8 cellular contexts compared by ENCODE assay signal in genomic region chr19:11814707-11815050, GRCh38. TPM values are rescaled to one million over a fixed set of nuclear protein-coding genes. Genes with fewer than 3 reads are reported as not detected.
DNase-seq lines count a peak whose midpoint lies in the region; ATAC-seq and TF ChIP-seq lines count a peak whose summit lies in the region.

No MANE protein-coding gene starts in this region.

- H2BK120ac ChIP-seq in trophoblast cell (ENCODE audit: insufficient read depth, low read length, poor library complexity): peak overlapping the region; percentile 95

- no peak overlapping the region for H3K23ac ChIP-seq in trophoblast cell (ENCODE audit: low read length)

- POLR2A ChIA-PET in activated CD4-positive, alpha-beta memory T cell treated with anti-CD3 and anti-CD28 coated beads, Interleukin-2, amount 10 ng/mL, durations not matched to agents 7 days and 5 days (lab: Charles Lee): interaction anchor here (0.8 to 2.3 kb wide), 5 partner anchors 14 to 518 kb away, joined by 3 to 7 read pairs (median 3); partner anchors contain the start of genes ZNF136 and ZNF563

- peak in 1 of 4 donors; percentile 41 for ATAC-seq in heart left ventricle
- no peak for ATAC-seq in HG03354 (IDR thresholded peaks at IDR 0.05; ENCODE audit: poor library complexity, severe bottlenecking, unreplicated experiment)

- H2AFZ ChIP-seq in trophoblast cell (ENCODE audit: insufficient read depth, low read length, poor library complexity): peak overlapping the region; percentile 99

- H3K18ac ChIP-seq in trophoblast cell (ENCODE audit: low read length): peak overlapping the region; percentile 98

- H3K14ac ChIP-seq in trophoblast cell (ENCODE audit: low read length): peak overlapping the region; percentile 94

- H3K4me2 ChIP-seq in trophoblast cell (ENCODE audit: low read length): peak overlapping the region; percentile 82

- H4K91ac ChIP-seq in trophoblast cell (ENCODE audit: low read depth, low read length): peak overlapping the region; percentile 88

- H3K9me3 ChIP-seq in heart left ventricle: no peaks in the 10 kb centered on the region
- H3K9me3 ChIP-seq in trophoblast cell (ENCODE audit: insufficient read depth, low read depth, low read length): peaks cover 2% of the 10 kb centered on the region

- H3K27me3 Mint-ChIP-seq in activated CD4-positive, alpha-beta memory T cell treated with anti-CD3 and anti-CD28 coated beads, Interleukin-2, amount 10 ng/mL, durations not matched to agents 7 days and 5 days: no peaks in the 10 kb centered on the region

- peak overlapping the region; percentile 90 for H2BK5ac ChIP-seq in trophoblast cell (ENCODE audit: low read depth, low read length, poor library complexity)

- WGBS in heart left ventricle, 4 donors: 15 to 26% (median 19%) methylated on average over 12 to 13 of the region's 13 CpGs
- WGBS in trophoblast cell (ENCODE audit: extremely low coverage, insufficient coverage, insufficient read length): no CpG with 5 or more reads among the region's 13 CpGs

- H3K9me3 Mint-ChIP-seq in activated CD4-positive, alpha-beta memory T cell treated with anti-CD3 and anti-CD28 coated beads, Interleukin-2, amount 10 ng/mL, durations not matched to agents 7 days and 5 days: peaks cover 31% of the 10 kb centered on the region

- H3K4me3 Mint-ChIP-seq in activated CD4-positive, alpha-beta memory T cell treated with anti-CD3 and anti-CD28 coated beads, Interleukin-2, amount 10 ng/mL, durations not matched to agents 7 days and 5 days: peak overlapping the region; percentile 78

- peak overlapping the region; percentile 93 for H3K4ac ChIP-seq in trophoblast cell (ENCODE audit: low read depth, low read length)

- CTCF ChIA-PET in activated CD4-positive, alpha-beta memory T cell treated with anti-CD3 and anti-CD28 coated beads, Interleukin-2, amount 10 ng/mL, durations not matched to agents 7 days and 5 days (lab: Charles Lee): interaction anchor here (1.7 to 3.1 kb wide), 2 partner anchors 17 to 109 kb away, joined by 8 to 14 read pairs; partner anchors contain the start of gene ZNF491

- H3K4me1 Mint-ChIP-seq in activated CD4-positive, alpha-beta memory T cell treated with anti-CD3 and anti-CD28 coated beads, Interleukin-2, amount 10 ng/mL, durations not matched to agents 7 days and 5 days: peaks cover 18% of the 10 kb centered on the region

- peaks cover 8% of the 10 kb centered on the region for H3K79me2 ChIP-seq in trophoblast cell (ENCODE audit: control insufficient read depth, insufficient read depth, low read length, poor library complexity)

- intact Hi-C loops in heart left ventricle (cut with DNase I): loop anchor here in 2 of 10 donors (1.0 to 2.0 kb wide), 2 partner anchors 16 kb away; partner anchors contain the start of gene ZNF491 (in 2 of the 2)

- peak overlapping the region; percentile 88 for H4K8ac ChIP-seq in trophoblast cell (ENCODE audit: low read depth, low read length)

- no peak for TF ChIP-seq POLR2A in heart left ventricle (IDR thresholded peaks at IDR 0.05)

- peaks cover 34% of the 10 kb centered on the region for H3K36me3 Mint-ChIP-seq in activated CD4-positive, alpha-beta memory T cell treated with anti-CD3 and anti-CD28 coated beads, Interleukin-2, amount 10 ng/mL, durations not matched to agents 7 days and 5 days (ENCODE audit: low read depth)

- H3K36me3 ChIP-seq in heart left ventricle (peaks cover 0 to 12% (median 0%) of the 10 kb centered on the region in 9 donors), trophoblast cell (ENCODE audit: control insufficient read depth in 1 of 2, insufficient read depth in 2 of 2, low read length in 2 of 2) (peaks cover 3 to 8% of the 10 kb centered on the region in 2 experiments)

- no peak overlapping the region for H2BK12ac ChIP-seq in trophoblast cell (ENCODE audit: low read length)

- peak; percentile 11 for DNase-seq in AG08395 (ENCODE audit: low spot score)
- no peak for DNase-seq in HFF-Myc (ENCODE audit: extremely low read depth, low read depth)
- DNase-seq in activated CD4-positive, alpha-beta memory T cell treated with anti-CD3 and anti-CD28 coated beads, Interleukin-2, amount 10 ng/mL, durations not matched to agents 7 days and 5 days: no peak
- DNase-seq in heart left ventricle: no peak
- DNase-seq in trophoblast cell: peak; percentile 64 to 74
- DNase-seq in UCSD-AML1 (lab: John Stamatoyannopoulos, UW; ENCODE audit: unreplicated experiment): no peak
- DNase-seq in activated effector memory CD4-positive, alpha-beta T cell treated with Interleukin-2 at 50 U/mL for 16 hours: no peak

- peak overlapping the region; percentile 68 for H3K9ac ChIP-seq in trophoblast cell (ENCODE audit: low read length)

- peak overlapping the region; percentile 66 for H2AK5ac ChIP-seq in trophoblast cell (ENCODE audit: low read length)

- H3K27ac Mint-ChIP-seq in activated CD4-positive, alpha-beta memory T cell treated with anti-CD3 and anti-CD28 coated beads, Interleukin-2, amount 10 ng/mL, durations not matched to agents 7 days and 5 days: no peak overlapping the region

- peak overlapping the region; percentile 43 to 97 (median 91) for H3K27ac ChIP-seq in heart left ventricle
- peak overlapping the region; percentile 85 for H3K27ac ChIP-seq in trophoblast cell (ENCODE audit: low read depth, low read length)

- H4K12ac ChIP-seq in trophoblast cell (ENCODE audit: low read depth, low read length): peak overlapping the region; percentile 80

- H3K4me1 ChIP-seq in heart left ventricle (peaks cover 0 to 21% (median 5%) of the 10 kb centered on the region in 12 donors), trophoblast cell (ENCODE audit: control insufficient read depth in 1 of 2, insufficient read depth in 2 of 2, low read length in 2 of 2) (peaks cover 4 to 5% of the 10 kb centered on the region in 2 experiments)

- peaks cover 9% of the 10 kb centered on the region for H3K79me1 ChIP-seq in trophoblast cell (ENCODE audit: low read length)

- H3K27me3 ChIP-seq in heart left ventricle (no peaks in the 10 kb centered on the region), trophoblast cell (ENCODE audit: insufficient read depth, low read length) (no peaks in the 10 kb centered on the region)

- H3K4me3 ChIP-seq in HFF-Myc (replicated peaks; ENCODE audit: low read depth, low read length) (peak overlapping the region; percentile 65), heart left ventricle (peak overlapping the region; percentile 63 to 99 (median 86)), trophoblast cell (ENCODE audit: low read depth, low read length) (peak overlapping the region; percentile 83)

- TF ChIP-seq CTCF in HFF-Myc (IDR thresholded peaks at IDR 0.05; ENCODE audit: low read depth, low read length, missing control alignments): no peak
- no peak for TF ChIP-seq CTCF in heart left ventricle (IDR thresholded peaks at IDR 0.05)

RNA-seq across cellular contexts. Expression of gene ZNF440, which starts 0.6 kb away (rescaled TPM):
- 10 to 100 TPM; 11.9 to 14.7 TPM for total RNA-seq in activated CD4-positive, alpha-beta memory T cell treated with anti-CD3 and anti-CD28 coated beads, Interleukin-2, amount 10 ng/mL, durations not matched to agents 7 days and 5 days
- total RNA-seq in heart left ventricle: 1 to 10 TPM; 2.5 to 6.6 (median 5.2) TPM
- 1 to 10 TPM; 2.9 to 5.0 TPM for polyA plus RNA-seq in heart left ventricle
- polyA plus RNA-seq in trophoblast cell (2013): 10.8 and 11.1 TPM in 2 replicates

RNA-seq across cellular contexts. Expression of gene ZNF491, which starts 16.4 kb away (rescaled TPM):
- under 1 TPM; 0.80 to 0.98 TPM for total RNA-seq in activated CD4-positive, alpha-beta memory T cell treated with anti-CD3 and anti-CD28 coated beads, Interleukin-2, amount 10 ng/mL, durations not matched to agents 7 days and 5 days
- total RNA-seq in heart left ventricle: 1 to 10 TPM in 8 of 9 donors, under 1 TPM in 1; 0.91 to 3.4 (median 2.5) TPM
- 1 to 10 TPM; 1.2 to 2.5 TPM for polyA plus RNA-seq in heart left ventricle
- 0.64 and 0.77 TPM in 2 replicates for polyA plus RNA-seq in trophoblast cell (2013)

RNA-seq across cellular contexts. Expression of gene ZNF439, which starts 33.8 kb away (rescaled TPM):
- 1 to 10 TPM; 3.0 to 3.3 TPM for total RNA-seq in activated CD4-positive, alpha-beta memory T cell treated with anti-CD3 and anti-CD28 coated beads, Interleukin-2, amount 10 ng/mL, durations not matched to agents 7 days and 5 days
- 1 to 10 TPM; 1.8 to 5.1 (median 4.6) TPM for total RNA-seq in heart left ventricle
- 1 to 10 TPM; 3.7 to 6.1 TPM for polyA plus RNA-seq in heart left ventricle
- polyA plus RNA-seq in trophoblast cell (2013): 0.64 and 0.71 TPM in 2 replicates

RNA-seq across cellular contexts. Expression of gene ZNF441, which starts 47.9 kb away (rescaled TPM):
- 1 to 10 TPM; 8.3 to 8.9 TPM for total RNA-seq in activated CD4-positive, alpha-beta memory T cell treated with anti-CD3 and anti-CD28 coated beads, Interleukin-2, amount 10 ng/mL, durations not matched to agents 7 days and 5 days
- 1 to 10 TPM; 2.6 to 9.3 (median 4.9) TPM for total RNA-seq in heart left ventricle
- polyA plus RNA-seq in heart left ventricle: 1 to 10 TPM; 2.4 to 2.5 TPM
- polyA plus RNA-seq in trophoblast cell (2013): 1.2 and 1.3 TPM in 2 replicates

Comparison
In these comparisons a context has a peak if more than half of its experiments do, and no peak if none do; other contexts are left out.
1. DNase-seq: peak in AG08395 (single experiment) and trophoblast cell (2 of 2); none in HFF-Myc (single experiment), activated CD4-positive, alpha-beta memory T cell treated with anti-CD3 and anti-CD28 coated beads, Interleukin-2, amount 10 ng/mL, durations not matched to agents 7 days and 5 days (single experiment), heart left ventricle (0 of 5), UCSD-AML1 (single experiment) and activated effector memory CD4-positive, alpha-beta T cell treated with Interleukin-2 at 50 U/mL for 16 hours (single experiment).
2. Peak in every context shown above with its lines, with median percentiles within 50 percentile points of each other: H3K4me3 ChIP-seq.